In the genomic region with DNA sequence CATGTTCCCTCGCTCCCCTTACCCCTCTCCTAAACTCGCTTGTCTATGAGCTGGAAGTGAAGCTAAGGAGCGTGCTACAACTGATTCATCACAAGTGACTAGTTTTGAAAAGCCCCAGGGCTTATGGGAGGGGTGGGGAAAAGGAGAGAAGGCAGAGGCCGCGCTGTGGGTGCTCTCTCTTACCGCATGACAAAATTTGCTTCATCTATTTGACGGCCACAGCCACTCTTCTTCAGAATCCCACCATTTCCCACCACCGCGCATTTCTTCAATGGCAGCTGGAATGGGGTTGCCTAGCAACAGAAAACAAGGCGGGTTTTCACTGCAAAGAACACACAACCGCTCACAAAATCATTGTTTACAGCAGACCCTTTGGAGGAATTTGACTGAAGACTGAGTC, we compare ENCODE assay signal across 1 cellular context.
TF ChIP-seq lines count a peak whose summit lies in the region.

No MANE protein-coding gene starts in this region.

TF ChIP-seq in IMR-90, 13 proteins besides CTCF, POLR2A, EP300 and RAD21:
- TF ChIP-seq SMC3 (IDR thresholded peaks at IDR 0.05; ENCODE audit: low read depth, low read length) (no peak), MAZ (IDR thresholded peaks at IDR 0.05; ENCODE audit: borderline replicate concordance, low read depth, low read length) (no peak), BHLHE40 (IDR thresholded peaks at IDR 0.05; ENCODE audit: low read depth, low read length) (no peak), RCOR1 (IDR thresholded peaks at IDR 0.05; ENCODE audit: insufficient replicate concordance, low read length) (no peak), CHD1 (IDR thresholded peaks at IDR 0.05; ENCODE audit: low read depth, low read length) (no peak), MAFK (IDR thresholded peaks at IDR 0.05; ENCODE audit: low read depth, low read length) (no peak), FOS (IDR thresholded peaks at IDR 0.05; ENCODE audit: low read depth, low read length) (no peak), NFE2L2 (IDR thresholded peaks at IDR 0.05; ENCODE audit: low read depth, low read length) (no peak), CEBPB (IDR thresholded peaks at IDR 0.05; ENCODE audit: low read depth, low read length) (no peak), MXI1 (IDR thresholded peaks at IDR 0.05; ENCODE audit: borderline replicate concordance, low read depth, low read length) (no peak), RFX5 (IDR thresholded peaks at IDR 0.05; ENCODE audit: low read depth, low read length) (no peak)
- TF ChIP-seq, protein P1, sequence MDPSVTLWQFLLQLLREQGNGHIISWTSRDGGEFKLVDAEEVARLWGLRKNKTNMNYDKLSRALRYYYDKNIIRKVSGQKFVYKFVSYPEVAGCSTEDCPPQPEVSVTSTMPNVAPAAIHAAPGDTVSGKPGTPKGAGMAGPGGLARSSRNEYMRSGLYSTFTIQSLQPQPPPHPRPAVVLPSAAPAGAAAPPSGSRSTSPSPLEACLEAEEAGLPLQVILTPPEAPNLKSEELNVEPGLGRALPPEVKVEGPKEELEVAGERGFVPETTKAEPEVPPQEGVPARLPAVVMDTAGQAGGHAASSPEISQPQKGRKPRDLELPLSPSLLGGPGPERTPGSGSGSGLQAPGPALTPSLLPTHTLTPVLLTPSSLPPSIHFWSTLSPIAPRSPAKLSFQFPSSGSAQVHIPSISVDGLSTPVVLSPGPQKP (IDR thresholded peaks at IDR 0.05; ENCODE audit: borderline replicate concordance, low read depth, low read length) = no peak
- TF ChIP-seq, protein P2, sequence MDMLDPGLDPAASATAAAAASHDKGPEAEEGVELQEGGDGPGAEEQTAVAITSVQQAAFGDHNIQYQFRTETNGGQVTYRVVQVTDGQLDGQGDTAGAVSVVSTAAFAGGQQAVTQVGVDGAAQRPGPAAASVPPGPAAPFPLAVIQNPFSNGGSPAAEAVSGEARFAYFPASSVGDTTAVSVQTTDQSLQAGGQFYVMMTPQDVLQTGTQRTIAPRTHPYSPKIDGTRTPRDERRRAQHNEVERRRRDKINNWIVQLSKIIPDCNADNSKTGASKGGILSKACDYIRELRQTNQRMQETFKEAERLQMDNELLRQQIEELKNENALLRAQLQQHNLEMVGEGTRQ (IDR thresholded peaks at IDR 0.05; ENCODE audit: low read depth, low read length) = no peak
TF ChIP-seq in IMR-90: peak in this region for 0.
